Comparison of ENCODE assay signal across 10 cellular contexts in the genomic region with DNA sequence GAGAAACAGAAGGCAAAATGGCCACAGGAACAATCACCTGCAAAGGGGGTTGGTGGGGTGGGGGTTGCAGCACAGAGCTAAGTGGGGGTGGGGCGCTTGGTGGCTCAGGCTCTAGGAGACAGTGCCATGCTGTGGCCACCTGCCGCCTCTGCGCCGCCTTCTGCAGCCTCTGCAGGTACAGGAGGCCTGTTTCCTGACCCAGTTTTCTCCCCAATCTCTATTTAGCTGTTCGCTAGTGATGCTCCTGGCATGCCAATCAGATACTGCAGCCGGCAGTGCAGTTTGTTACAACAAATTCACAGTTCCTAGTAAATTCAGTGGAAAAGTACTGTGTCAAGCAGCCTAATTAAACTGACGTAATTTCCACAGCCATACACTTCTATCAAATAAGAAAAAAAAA.
DNase-seq lines count a peak whose midpoint lies in the region; ATAC-seq, FAIRE-seq and TF ChIP-seq lines count a peak whose summit lies in the region.
"Had no signal": no experiment of that assay in that cellular context is flagged by ENCODE, and none has a peak within 500 bp of the region (broad histone marks: within the 10 kb centered on the region; RNA-seq: fewer than 3 reads in every experiment).

No MANE protein-coding gene starts in this region.

- FAIRE-seq in K562 (lab: Jason Lieb, UNC) = no peak

- H4K5ac ChIP-seq in IMR-90 (ENCODE audit: low read depth, low read length) = no peak overlapping the region

- H3K23ac ChIP-seq in IMR-90 (ENCODE audit: low read depth, low read length) = no peak overlapping the region

- no peaks in the 10 kb centered on the region for H3K4me1 Mint-ChIP-seq in activated T-helper 1 cell treated with anti-CD3 and anti-CD28 coated beads, Interleukin-12 subunit alpha, Interleukin-12 subunit beta, Interleukin-2, Interleukin-4 antibody, amounts not matched to agents 30 ng/mL and 10 ng/mL and 1 ng/mL, durations not matched to agents 14 hours and 24 hours and 36 hours (ENCODE audit: low read depth)

- in situ Hi-C loops in IMR-90 (cut with MboI; ENCODE audit: low sequenced_read_pairs) = no loop called here
- in situ Hi-C loops in K562 (cut with MboI) = no loop called here

- no peak overlapping the region for H3K4me3 Mint-ChIP-seq in activated T-helper 1 cell treated with anti-CD3 and anti-CD28 coated beads, Interleukin-12 subunit alpha, Interleukin-12 subunit beta, Interleukin-2, Interleukin-4 antibody, amounts not matched to agents 30 ng/mL and 10 ng/mL and 1 ng/mL, durations not matched to agents 14 hours and 24 hours and 36 hours
- H3K4me3 Mint-ChIP-seq: nephron had no signal

- H3K79me2 ChIP-seq in DND-41 (ENCODE audit: insufficient read depth, low read length) = no peaks in the 10 kb centered on the region
- no peaks in the 10 kb centered on the region for H3K79me2 ChIP-seq in K562 (ENCODE audit: control insufficient read depth, insufficient read depth, low read length)

- POLR2A ChIA-PET in IMR-90 (lab: Charles Lee; ENCODE audit: unreplicated experiment) = no interaction called here
- POLR2A ChIA-PET in K562 (lab: Yijun Ruan, JAX) = no interaction called here

- no peak overlapping the region for H4K91ac ChIP-seq in IMR-90 (ENCODE audit: insufficient read depth, low read depth, low read length)

- no peak overlapping the region for H3K4ac ChIP-seq in IMR-90 (ENCODE audit: low read depth, low read length)

- H3K27ac Mint-ChIP-seq in activated T-helper 1 cell treated with anti-CD3 and anti-CD28 coated beads, Interleukin-12 subunit alpha, Interleukin-12 subunit beta, Interleukin-2, Interleukin-4 antibody, amounts not matched to agents 30 ng/mL and 10 ng/mL and 1 ng/mL, durations not matched to agents 14 hours and 24 hours and 36 hours = no peak overlapping the region
- H3K27ac Mint-ChIP-seq: nephron had no signal

- no peak for TF ChIP-seq RAD21 in IMR-90 (IDR thresholded peaks at IDR 0.05; ENCODE audit: low read length)
- peak in 1 of 2 experiments; percentile 45; a peak in 2 of 4 replicates for TF ChIP-seq RAD21 in K562 (CRISPR knock-in tag; conservative IDR thresholded peaks at IDR 0.05 in 1 of 2, IDR thresholded peaks at IDR 0.05 in 1 of 2)

- no peak overlapping the region for H2BK20ac ChIP-seq in IMR-90 (ENCODE audit: low read depth, low read length)

- no peak overlapping the region for H2AK9ac ChIP-seq in IMR-90 (replicated peaks; ENCODE audit: low read depth, low read length, poor library complexity)

- peak; percentile 34 for DNase-seq in DND-41
- no peak for DNase-seq in IMR-90
- DNase-seq in K562 (ENCODE audit: extremely low read depth in 1 of 4, low spot score in 3 of 4) = peak; percentile 16 to 40 (median 25)
- DNase-seq in lower lobe of right lung = peak; percentile 41
- no peak for DNase-seq in foreskin fibroblast
- no peak for DNase-seq in activated T-helper 1 cell treated with anti-CD3 and anti-CD28 coated beads, Interleukin-12 subunit alpha, Interleukin-12 subunit beta, Interleukin-2, Interleukin-4 antibody, amounts not matched to agents 30 ng/mL and 10 ng/mL and 1 ng/mL, durations not matched to agents 14 hours and 24 hours and 36 hours (ENCODE audit: low spot score)
- no peak for DNase-seq in AG08396 (ENCODE audit: low spot score)
- DNase-seq in activated CD4-positive, alpha-beta T cell treated with anti-CD3 and anti-CD28 coated beads for 1 hour = no peak

- ATAC-seq in DND-41 (ENCODE audit: insufficient read depth, low read depth) = peak; percentile 71; the same call in 2 of the 3 replicates
- ATAC-seq in IMR-90 (ENCODE audit: low read depth) = no peak
- peak; percentile 87 for ATAC-seq in K562
- no peak for ATAC-seq in lower lobe of right lung

- H3K36me3 Mint-ChIP-seq in activated T-helper 1 cell treated with anti-CD3 and anti-CD28 coated beads, Interleukin-12 subunit alpha, Interleukin-12 subunit beta, Interleukin-2, Interleukin-4 antibody, amounts not matched to agents 30 ng/mL and 10 ng/mL and 1 ng/mL, durations not matched to agents 14 hours and 24 hours and 36 hours (ENCODE audit: low read depth) = no peaks in the 10 kb centered on the region

- no peak overlapping the region for H3K56ac ChIP-seq in IMR-90 (ENCODE audit: extremely low read depth, insufficient read depth, low read length)

- no peak overlapping the region for H2AK5ac ChIP-seq in IMR-90 (ENCODE audit: low read depth, low read length)

- H3K9me3 ChIP-seq in DND-41 (ENCODE audit: insufficient read depth, low read length, severe bottlenecking) (no peaks in the 10 kb centered on the region), IMR-90 (ENCODE audit: control insufficient read depth, insufficient read depth, low read length) (no peaks in the 10 kb centered on the region), K562 (replicated peaks; ENCODE audit: control insufficient read depth, insufficient read depth, low read depth, low read length) (no peaks in the 10 kb centered on the region), lower lobe of right lung (no peaks in the 10 kb centered on the region)

- peaks cover 4% of the 10 kb centered on the region; the same call in 1 of the 2 replicates for H3K9me1 ChIP-seq in IMR-90 (ENCODE audit: insufficient read depth, low read length)
- H3K9me1 ChIP-seq in K562 (ENCODE audit: control insufficient read depth, insufficient read depth, low read length) = no peaks in the 10 kb centered on the region

- no peak overlapping the region for H2BK5ac ChIP-seq in IMR-90 (ENCODE audit: low read depth, low read length, poor library complexity, severe bottlenecking)

- TF ChIP-seq EP300 in K562 (IDR thresholded peaks at IDR 0.05; ENCODE audit: low read length) = no peak

- H2AFZ ChIP-seq in DND-41 (ENCODE audit: low read depth, low read length) = no peak overlapping the region
- H2AFZ ChIP-seq in IMR-90 (replicated peaks; ENCODE audit: low read length, poor library complexity) = no peak overlapping the region
- no peak overlapping the region for H2AFZ ChIP-seq in K562 (ENCODE audit: low read depth, low read length)

- H3K27ac ChIP-seq in DND-41 (ENCODE audit: low read length) (no peak overlapping the region), IMR-90 (ENCODE audit: insufficient read depth, low read length) (no peak overlapping the region), K562 (ENCODE audit: extremely low read depth, low read depth, low read length) (no peak overlapping the region), lower lobe of right lung (no peak overlapping the region)
- H3K27ac ChIP-seq: RWPE1 had no signal

- H3K36me3 ChIP-seq in DND-41 (ENCODE audit: insufficient read depth, low read length) = no peaks in the 10 kb centered on the region
- H3K36me3 ChIP-seq in IMR-90 (ENCODE audit: control insufficient read depth, insufficient read depth, low read length) = no peaks in the 10 kb centered on the region
- no peaks in the 10 kb centered on the region for H3K36me3 ChIP-seq in K562 (ENCODE audit: control insufficient read depth, insufficient read depth, low read length)
- no peaks in the 10 kb centered on the region for H3K36me3 ChIP-seq in lower lobe of right lung

- H3K9me3 Mint-ChIP-seq in activated T-helper 1 cell treated with anti-CD3 and anti-CD28 coated beads, Interleukin-12 subunit alpha, Interleukin-12 subunit beta, Interleukin-2, Interleukin-4 antibody, amounts not matched to agents 30 ng/mL and 10 ng/mL and 1 ng/mL, durations not matched to agents 14 hours and 24 hours and 36 hours = no peaks in the 10 kb centered on the region
- H3K9me3 Mint-ChIP-seq: nephron had no signal

- CTCF ChIA-PET in IMR-90 (lab: Yijun Ruan, JAX) (no interaction called here), K562 (lab: Yijun Ruan, JAX; ENCODE audit: low intra/inter-chr PET ratio) (no interaction called here)

- H4K8ac ChIP-seq in IMR-90 (ENCODE audit: low read depth in 2 of 2, low read length in 2 of 2) = no peak overlapping the region

- TF ChIP-seq POLR2A in IMR-90 (IDR thresholded peaks at IDR 0.05; ENCODE audit: low read depth, low read length) (no peak), K562 (conservative IDR thresholded peaks at IDR 0.05) (no peak)

- BruUV-seq in IMR-90 (replicated peaks; lab: Mats Ljungman, UMichigan) (no TSS peak), K562 (replicated peaks; lab: Mats Ljungman, UMichigan) (no TSS peak)

- H3K79me1 ChIP-seq in IMR-90 (ENCODE audit: low read depth in 1 of 2, low read length in 2 of 2) = no peaks in the 10 kb centered on the region

- no CpG with 5 or more reads among the region's 7 CpGs for WGBS in IMR-90 (ENCODE audit: extremely low coverage in 2 of 2, insufficient read length in 1 of 2), 2 experiments
- WGBS in K562 (ENCODE audit: insufficient coverage, low coverage, missing lambda C conversion rate) = 66% methylated on average over 7 of the region's 7 CpGs

- no peaks in the 10 kb centered on the region for H3K27me3 Mint-ChIP-seq in activated T-helper 1 cell treated with anti-CD3 and anti-CD28 coated beads, Interleukin-12 subunit alpha, Interleukin-12 subunit beta, Interleukin-2, Interleukin-4 antibody, amounts not matched to agents 30 ng/mL and 10 ng/mL and 1 ng/mL, durations not matched to agents 14 hours and 24 hours and 36 hours (ENCODE audit: insufficient read depth)

- H3K18ac ChIP-seq in IMR-90 (ENCODE audit: low read depth, low read length) = no peak overlapping the region

- H4K20me1 ChIP-seq in DND-41 (ENCODE audit: insufficient read depth, low read length) = no peaks in the 10 kb centered on the region
- no peaks in the 10 kb centered on the region for H4K20me1 ChIP-seq in IMR-90 (ENCODE audit: insufficient read depth, low read length)
- no peaks in the 10 kb centered on the region for H4K20me1 ChIP-seq in K562 (replicated peaks; ENCODE audit: control insufficient read depth, insufficient read depth, low read length)

- no peak overlapping the region for H3K9ac ChIP-seq in DND-41 (ENCODE audit: low read depth, low read length)
- no peak overlapping the region for H3K9ac ChIP-seq in IMR-90 (ENCODE audit: low read depth, low read length)
- H3K9ac ChIP-seq in K562 (ENCODE audit: insufficient read depth in 1 of 2, low read depth in 2 of 2, low read length in 2 of 2) = no peak overlapping the region

- H2BK15ac ChIP-seq in IMR-90 (ENCODE audit: low read depth, low read length) = no peak overlapping the region

- H2BK120ac ChIP-seq in IMR-90 (ENCODE audit: low read depth, low read length) = no peak overlapping the region

- peak; percentile 50 for TF ChIP-seq CTCF in DND-41 (IDR thresholded peaks at IDR 0.05; ENCODE audit: borderline replicate concordance, extremely low read depth, low read length, poor library complexity, severe bottlenecking)
- peak; percentile 16; the same call in 1 of the 2 replicates for TF ChIP-seq CTCF in IMR-90 (conservative IDR thresholded peaks at IDR 0.05; ENCODE audit: low read depth, low read length)
- TF ChIP-seq CTCF in K562 (IDR thresholded peaks at IDR 0.05 in 2 of 3, conservative IDR thresholded peaks at IDR 0.05 in 1 of 3; ENCODE audit: insufficient read depth in 2 of 3, low read depth in 1 of 3, low read length in 3 of 3) = peak; percentile 22 to 46 (median 45); a peak in 3 of 6 replicates
- TF ChIP-seq CTCF in lower lobe of right lung (IDR thresholded peaks at IDR 0.05) = peak; percentile 11
- TF ChIP-seq CTCF in foreskin fibroblast (IDR thresholded peaks at IDR 0.05; ENCODE audit: low read depth, low read length) = no peak

- dilution Hi-C loops in IMR-90 (cut with HindIII; ENCODE audit: low sequenced_read_pairs, unreplicated experiment) = no loop called here

- H3K4me2 ChIP-seq in DND-41 (ENCODE audit: insufficient read depth, low read length) = no peak overlapping the region
- no peak overlapping the region for H3K4me2 ChIP-seq in IMR-90 (ENCODE audit: low read depth, low read length)
- H3K4me2 ChIP-seq in K562 (ENCODE audit: insufficient read depth, low read length) = no peak overlapping the region

- no peak overlapping the region for H3K4me3 ChIP-seq in DND-41 (ENCODE audit: low read depth in 1 of 2, low read length in 2 of 2)
- no peak overlapping the region for H3K4me3 ChIP-seq in IMR-90 (ENCODE audit: insufficient read depth, low read depth, low read length)
- no peak overlapping the region for H3K4me3 ChIP-seq in K562
- H3K4me3 ChIP-seq in lower lobe of right lung = no peak overlapping the region
- no peak overlapping the region for H3K4me3 ChIP-seq in foreskin fibroblast (ENCODE audit: low read depth in 1 of 2, low read length in 2 of 2)

- no peak overlapping the region for H3K14ac ChIP-seq in IMR-90 (replicated peaks; ENCODE audit: low read depth, low read length)

- no peaks in the 10 kb centered on the region for H3K4me1 ChIP-seq in DND-41 (ENCODE audit: insufficient read depth, low read length)
- H3K4me1 ChIP-seq in IMR-90 (ENCODE audit: control insufficient read depth, insufficient read depth, low read length) = no peaks in the 10 kb centered on the region
- H3K4me1 ChIP-seq in K562 (replicated peaks in 1 of 2; ENCODE audit: control insufficient read depth in 2 of 2, insufficient read depth in 2 of 2, low read length in 2 of 2) = no peaks in the 10 kb centered on the region
- no peaks in the 10 kb centered on the region for H3K4me1 ChIP-seq in lower lobe of right lung

- H3K27me3 ChIP-seq in DND-41 (ENCODE audit: insufficient read depth, low read length, poor library complexity) = no peaks in the 10 kb centered on the region
- no peaks in the 10 kb centered on the region for H3K27me3 ChIP-seq in IMR-90 (ENCODE audit: control insufficient read depth, insufficient read depth, low read length)
- no peaks in the 10 kb centered on the region for H3K27me3 ChIP-seq in K562 (ENCODE audit: control insufficient read depth in 2 of 2, insufficient read depth in 2 of 2, low read length in 2 of 2)
- H3K27me3 ChIP-seq in lower lobe of right lung (ENCODE audit: low read depth) = no peaks in the 10 kb centered on the region

- intact Hi-C loops in IMR-90 (cut with micrococcal nuclease) = no loop called here
- intact Hi-C loops in K562 (cut with micrococcal nuclease) = loop anchor here (1.0 to 10.0 kb wide), 3 partner anchors 58 to 172 kb away; partner anchors contain the start of gene KCNC1
- intact Hi-C loops in lower lobe of right lung (cut with DNase I) = no loop called here
- intact Hi-C loops in activated T-helper 1 cell treated with anti-CD3 and anti-CD28 coated beads, Interleukin-12 subunit alpha, Interleukin-12 subunit beta, Interleukin-2, Interleukin-4 antibody, amounts not matched to agents 30 ng/mL and 10 ng/mL and 1 ng/mL, durations not matched to agents 14 hours and 24 hours and 36 hours (cut with micrococcal nuclease) = no loop called here

Comparison
In these comparisons a context has a peak if more than half of its experiments do, and no peak if none do; other contexts are left out.
1. ATAC-seq: peak in DND-41 (single experiment) and K562 (single experiment); none in IMR-90 (single experiment) and lower lobe of right lung (0 of 2).
2. DNase-seq: peak in DND-41 (single experiment), K562 (4 of 4) and lower lobe of right lung (single experiment); none in IMR-90 (single experiment), foreskin fibroblast (0 of 2), activated T-helper 1 cell treated with anti-CD3 and anti-CD28 coated beads, Interleukin-12 subunit alpha, Interleukin-12 subunit beta, Interleukin-2, Interleukin-4 antibody, amounts not matched to agents 30 ng/mL and 10 ng/mL and 1 ng/mL, durations not matched to agents 14 hours and 24 hours and 36 hours (single experiment), AG08396 (single experiment) and activated CD4-positive, alpha-beta T cell treated with anti-CD3 and anti-CD28 coated beads for 1 hour (single experiment).